1 cellular context compared by ENCODE assay signal in the genomic region with DNA sequence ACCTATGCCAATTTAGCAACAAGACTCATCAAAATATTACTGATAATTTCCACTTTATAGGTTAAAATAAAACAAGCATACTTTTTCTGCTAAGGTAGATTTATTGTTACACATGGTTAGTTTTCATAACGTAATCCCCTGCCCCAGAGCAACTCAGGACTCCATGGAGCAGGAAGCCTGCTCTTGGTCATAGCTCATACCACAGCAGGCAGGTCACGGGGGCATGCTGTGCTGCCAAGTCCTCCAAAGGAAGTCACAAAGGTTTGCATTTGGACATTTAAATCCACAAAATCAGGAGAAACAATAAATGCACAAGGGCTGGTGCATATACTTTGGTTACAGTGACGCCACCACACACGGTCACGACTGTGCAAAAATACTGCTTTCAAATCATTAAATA.
TF ChIP-seq lines count a peak whose summit lies in the region.

No MANE protein-coding gene starts in this region.

TF ChIP-seq in WTC11, 78 proteins besides CTCF, POLR2A, EP300 and RAD21 (continued from another document):
- TF ChIP-seq ZMAT4 (CRISPR knock-in tag; IDR thresholded peaks at IDR 0.05) (no peak), OVOL2 (CRISPR knock-in tag; IDR thresholded peaks at IDR 0.05; ENCODE audit: borderline replicate concordance) (no peak), GABPB1 (CRISPR knock-in tag; IDR thresholded peaks at IDR 0.05) (no peak), SMAD4 (CRISPR knock-in tag; IDR thresholded peaks at IDR 0.05) (no peak), ETV6 (CRISPR knock-in tag; IDR thresholded peaks at IDR 0.05) (no peak), ZBTB21 (CRISPR knock-in tag; IDR thresholded peaks at IDR 0.05; ENCODE audit: borderline replicate concordance) (no peak), HMGA2 (CRISPR knock-in tag; IDR thresholded peaks at IDR 0.05) (no peak), TP53 (CRISPR knock-in tag; IDR thresholded peaks at IDR 0.05) (no peak), ATF6 (CRISPR knock-in tag; IDR thresholded peaks at IDR 0.05) (no peak)
